ENCODE assay signal across 1 cellular context in the genomic region with DNA sequence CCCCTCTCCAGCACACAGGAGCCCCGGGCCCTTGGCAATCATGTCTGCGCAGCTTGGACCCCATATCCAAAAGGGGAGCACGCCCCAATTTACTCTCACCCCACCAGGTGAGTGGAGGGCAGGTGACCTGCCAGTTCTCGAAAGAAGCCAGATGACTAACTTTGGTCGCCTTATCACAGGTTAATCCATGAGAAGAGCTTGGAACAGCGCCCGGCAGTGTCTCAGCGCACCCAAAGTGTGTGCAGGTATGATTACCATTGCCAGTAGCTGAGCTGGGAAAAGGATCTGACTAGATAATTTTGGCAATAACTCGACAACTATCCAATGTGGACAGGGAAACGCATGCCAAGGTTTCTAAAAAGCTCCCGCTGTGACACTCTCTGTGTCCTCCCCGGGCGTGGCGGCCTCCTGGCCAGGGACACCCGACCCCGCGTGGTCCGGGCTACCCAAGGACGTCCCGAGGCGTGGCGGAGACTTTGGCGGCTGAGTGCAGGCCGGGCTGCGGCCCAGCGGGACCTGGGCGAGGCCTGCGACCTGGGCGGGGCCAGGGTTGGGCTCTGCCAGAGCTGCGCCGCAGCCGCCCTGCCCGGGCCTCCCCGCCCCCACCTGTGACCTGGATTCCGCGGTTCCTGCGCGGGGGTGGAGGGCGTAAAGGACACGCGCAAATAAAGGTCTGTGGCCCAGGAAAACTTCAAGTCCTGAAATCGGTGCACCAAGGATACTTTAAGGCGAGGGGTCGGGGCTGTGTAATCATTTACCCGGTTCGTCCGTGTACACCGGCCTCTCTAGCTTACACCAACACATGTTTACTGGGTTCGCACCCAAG.
TF ChIP-seq lines count a peak whose summit lies in the region.

No MANE protein-coding gene starts in this region.

TF ChIP-seq in GM12878, 131 proteins besides CTCF, POLR2A, EP300 and RAD21 (continued from another document):
- TF ChIP-seq, protein P1, sequence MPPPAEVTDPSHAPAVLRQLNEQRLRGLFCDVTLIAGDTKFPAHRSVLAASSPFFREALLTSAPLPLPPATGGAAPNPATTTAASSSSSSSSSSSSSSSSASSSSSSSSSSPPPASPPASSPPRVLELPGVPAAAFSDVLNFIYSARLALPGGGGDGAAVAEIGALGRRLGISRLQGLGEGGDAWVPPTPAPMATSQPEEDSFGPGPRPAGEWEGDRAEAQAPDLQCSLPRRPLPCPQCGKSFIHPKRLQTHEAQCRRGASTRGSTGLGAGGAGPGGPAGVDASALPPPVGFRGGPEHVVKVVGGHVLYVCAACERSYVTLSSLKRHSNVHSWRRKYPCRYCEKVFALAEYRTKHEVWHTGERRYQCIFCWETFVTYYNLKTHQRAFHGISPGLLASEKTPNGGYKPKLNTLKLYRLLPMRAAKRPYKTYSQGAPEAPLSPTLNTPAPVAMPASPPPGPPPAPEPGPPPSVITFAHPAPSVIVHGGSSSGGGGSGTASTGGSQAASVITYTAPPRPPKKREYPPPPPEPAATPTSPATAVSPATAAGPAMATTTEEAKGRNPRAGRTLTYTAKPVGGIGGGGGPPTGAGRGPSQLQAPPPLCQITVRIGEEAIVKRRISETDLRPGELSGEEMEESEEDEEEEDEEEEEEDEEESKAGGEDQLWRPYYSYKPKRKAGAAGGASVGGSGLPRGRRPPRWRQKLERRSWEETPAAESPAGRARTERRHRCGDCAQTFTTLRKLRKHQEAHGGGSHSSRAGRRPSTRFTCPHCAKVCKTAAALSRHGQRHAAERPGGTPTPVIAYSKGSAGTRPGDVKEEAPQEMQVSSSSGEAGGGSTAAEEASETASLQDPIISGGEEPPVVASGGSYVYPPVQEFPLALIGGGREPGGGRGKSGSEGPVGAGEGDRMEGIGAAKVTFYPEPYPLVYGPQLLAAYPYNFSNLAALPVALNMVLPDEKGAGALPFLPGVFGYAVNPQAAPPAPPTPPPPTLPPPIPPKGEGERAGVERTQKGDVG (CRISPR knock-in tag; IDR thresholded peaks at IDR 0.05) = no peak
- TF ChIP-seq MLLT1 (IDR thresholded peaks at IDR 0.05) = no peak
- no peak for TF ChIP-seq FOXK2 (IDR thresholded peaks at IDR 0.05)
- no peak for TF ChIP-seq CEBPZ (IDR thresholded peaks at IDR 0.05; ENCODE audit: low read depth, low read length)
- peak; percentile 93 for TF ChIP-seq ZSCAN29 (IDR thresholded peaks at IDR 0.05)
- TF ChIP-seq IKZF2 (IDR thresholded peaks at IDR 0.05) = no peak
- TF ChIP-seq BRCA1 (IDR thresholded peaks at IDR 0.05; ENCODE audit: low read depth, low read length) = no peak
- TF ChIP-seq KAT2A (conservative IDR thresholded peaks at IDR 0.05; ENCODE audit: control insufficient read depth, low read depth, low read length) = no peak
- peak in 1 of 2 experiments; percentile 49; a peak in 1 of 3 replicates for TF ChIP-seq EGR1 (IDR thresholded peaks at IDR 0.05; ENCODE audit: borderline replicate concordance in 1 of 2, low read depth in 2 of 2, low read length in 2 of 2)
- TF ChIP-seq CBX3 (IDR thresholded peaks at IDR 0.05; ENCODE audit: borderline replicate concordance, low read depth) = no peak
- no peak for TF ChIP-seq GABPA (IDR thresholded peaks at IDR 0.05; ENCODE audit: low read depth)
- 0 out of 2 replicates have a peak, but pooled peaks have one; percentile 13 for TF ChIP-seq IKZF1 (conservative IDR thresholded peaks at IDR 0.05)
- no peak for TF ChIP-seq SMC3 (IDR thresholded peaks at IDR 0.05; ENCODE audit: borderline replicate concordance, low read length)
- TF ChIP-seq ELK1 (IDR thresholded peaks at IDR 0.05; ENCODE audit: low read depth, low read length) = no peak
